Comparison of ENCODE assay signal across 1 cellular context in genomic region chr18:58896268-58896667, GRCh38.
TF ChIP-seq lines count a peak whose summit lies in the region.

No MANE protein-coding gene starts in this region.

TF ChIP-seq in GM12878, 131 proteins besides CTCF, POLR2A, EP300 and RAD21:
- no peak for TF ChIP-seq ZNF384 (IDR thresholded peaks at IDR 0.05; ENCODE audit: borderline replicate concordance, low read depth, low read length)
- 0 out of 2 replicates have a peak, but pooled peaks have one; percentile 18 for TF ChIP-seq GABPA (IDR thresholded peaks at IDR 0.05; ENCODE audit: low read depth)
